In genomic region chr14:75469606-75470237, GRCh38 we compare ENCODE assay signal across 16 cellular contexts. TPM values are rescaled to one million over a fixed set of nuclear protein-coding genes. Genes with fewer than 3 reads are reported as not detected.
DNase-seq lines count a peak whose midpoint lies in the region; ATAC-seq, FAIRE-seq and TF ChIP-seq lines count a peak whose summit lies in the region.
"Had no signal": no experiment of that assay in that cellular context is flagged by ENCODE, and none has a peak within 500 bp of the region (broad histone marks: within the 10 kb centered on the region; RNA-seq: fewer than 3 reads in every experiment).

No MANE protein-coding gene starts in this region.

- H3K9me3 Mint-ChIP-seq in stimulated activated memory B cell treated with anti-CD40 and anti-IgM and Interleukin-4, amounts not matched to agents 10 μg/mL and 1 μg/mL and 100 μg/mL, for 72 hours: no peaks in the 10 kb centered on the region
- H3K9me3 Mint-ChIP-seq: activated T-helper 2 cell treated with anti-CD3 and anti-CD28 coated beads, Interferon-gamma antibody, Interleukin-2, Interleukin-4, amounts not matched to agents 10 μg/mL and 5 μg/mL and 100 μg/mL, durations not matched to agents 14 hours and 24 hours and 36 hours; CD4-positive, alpha-beta T cell; GM23338; nephron had no signal

- no peaks in the 10 kb centered on the region for H3K9me3 ChIP-seq in GM23248 (ENCODE audit: low read depth)
- H3K9me3 ChIP-seq in kidney (ENCODE audit: control insufficient read depth in 1 of 2, low read length in 2 of 2): no peaks in the 10 kb centered on the region

- no peaks in the 10 kb centered on the region for H3K27me3 Mint-ChIP-seq in stimulated activated memory B cell treated with anti-CD40 and anti-IgM and Interleukin-4, amounts not matched to agents 10 μg/mL and 1 μg/mL and 100 μg/mL, for 72 hours
- H3K27me3 Mint-ChIP-seq: activated CD4-positive, alpha-beta T cell treated with anti-CD3 and anti-CD28 coated beads for 36 hours; CD4-positive, alpha-beta T cell had no signal

- ATAC-seq in stimulated activated memory B cell treated with anti-CD40 and anti-IgM and Interleukin-4, amounts not matched to agents 10 μg/mL and 1 μg/mL and 100 μg/mL, for 72 hours: no peak
- no peak for ATAC-seq in GM18511 (IDR thresholded peaks at IDR 0.05; ENCODE audit: unreplicated experiment)
- no peak for ATAC-seq in GM18868 (IDR thresholded peaks at IDR 0.05; ENCODE audit: unreplicated experiment)
- ATAC-seq: activated CD4-positive, alpha-beta T cell treated with anti-CD3 and anti-CD28 coated beads for 36 hours; GM23338 had no signal

- H3K4me3 Mint-ChIP-seq in stimulated activated memory B cell treated with anti-CD40 and anti-IgM and Interleukin-4, amounts not matched to agents 10 μg/mL and 1 μg/mL and 100 μg/mL, for 72 hours: no peak overlapping the region
- H3K4me3 Mint-ChIP-seq: activated CD4-positive, alpha-beta T cell treated with anti-CD3 and anti-CD28 coated beads for 36 hours; CD4-positive, alpha-beta T cell; GM23338; nephron had no signal

- in situ Hi-C loops in GM23248 (cut with MboI): loop anchor here (25.0 kb wide), 1 partner anchor 332 kb away; the partner anchor contains the start of gene NEK9

- H2AFZ ChIP-seq in GM23248: no peak overlapping the region
- H2AFZ ChIP-seq: GM23338 had no signal

- FAIRE-seq in kidney (lab: Jason Lieb, UNC): no peak
- FAIRE-seq: bronchial epithelial cell had no signal

- intact Hi-C loops in kidney (cut with DNase I): no loop called here

- peaks cover 12% of the 10 kb centered on the region; the same call in 1 of the 2 replicates for H4K20me1 ChIP-seq in GM23248 (ENCODE audit: insufficient read depth)

- H3K4me1 ChIP-seq in GM23248 (ENCODE audit: insufficient read depth) (no peaks in the 10 kb centered on the region), kidney (ENCODE audit: control insufficient read depth in 1 of 2, insufficient read depth in 1 of 2, low read depth in 1 of 2, low read length in 2 of 2) (peaks cover 6% of the 10 kb centered on the region in 2 donors)

- H3K4me1 Mint-ChIP-seq in stimulated activated memory B cell treated with anti-CD40 and anti-IgM and Interleukin-4, amounts not matched to agents 10 μg/mL and 1 μg/mL and 100 μg/mL, for 72 hours: peaks cover 31% of the 10 kb centered on the region
- H3K4me1 Mint-ChIP-seq: activated CD4-positive, alpha-beta T cell treated with anti-CD3 and anti-CD28 coated beads for 36 hours had no signal

- H3K27me3 ChIP-seq in GM23248 (replicated peaks; ENCODE audit: insufficient read depth): no peaks in the 10 kb centered on the region

- peak overlapping the region; percentile 89 for H3K27ac Mint-ChIP-seq in stimulated activated memory B cell treated with anti-CD40 and anti-IgM and Interleukin-4, amounts not matched to agents 10 μg/mL and 1 μg/mL and 100 μg/mL, for 72 hours
- H3K27ac Mint-ChIP-seq: activated CD4-positive, alpha-beta T cell treated with anti-CD3 and anti-CD28 coated beads for 36 hours; activated T-helper 2 cell treated with anti-CD3 and anti-CD28 coated beads, Interferon-gamma antibody, Interleukin-2, Interleukin-4, amounts not matched to agents 10 μg/mL and 5 μg/mL and 100 μg/mL, durations not matched to agents 14 hours and 24 hours and 36 hours; CD4-positive, alpha-beta T cell; nephron had no signal

- TF ChIP-seq CTCF in kidney (IDR thresholded peaks at IDR 0.05; ENCODE audit: borderline replicate concordance, extremely low read depth, insufficient read depth): no peak

- peaks cover 68% of the 10 kb centered on the region for H3K79me2 ChIP-seq in GM23248 (ENCODE audit: insufficient read depth)

- no peaks in the 10 kb centered on the region for H3K9me2 ChIP-seq in GM23248 (ENCODE audit: insufficient read depth)

- H3K27ac ChIP-seq in GM23248 (no peak overlapping the region), kidney (ENCODE audit: low read depth in 2 of 2, low read length in 2 of 2) (no peak overlapping the region)
- H3K27ac ChIP-seq: SK-N-MC had no signal

- H3F3A ChIP-seq in GM23248 (ENCODE audit: insufficient read depth): peaks cover 31% of the 10 kb centered on the region

- H3K4me3 ChIP-seq in GM23248: no peak overlapping the region
- no peak overlapping the region for H3K4me3 ChIP-seq in kidney (ENCODE audit: low read length in 2 of 2)
- H3K4me3 ChIP-seq: GM23338, SK-N-MC had no signal

- no peak overlapping the region for H3K4me2 ChIP-seq in GM23248 (ENCODE audit: unreplicated experiment)
- H3K4me2 ChIP-seq: GM23338 had no signal

- H3K36me3 ChIP-seq in GM23248 (ENCODE audit: low read depth) (peaks cover 47% of the 10 kb centered on the region), kidney (ENCODE audit: control insufficient read depth in 1 of 2, insufficient read depth in 2 of 2, low read length in 2 of 2) (peaks cover 16 to 35% of the 10 kb centered on the region in 2 donors)

- 42 to 50% methylated on average over 24 to 25 of the region's 25 CpGs for WGBS in GM23248 (ENCODE audit: low coverage in 1 of 2, low lambda C conversion rate in 2 of 2, missing lambda C conversion rate in 2 of 2), 2 experiments

- DNase-seq in GM23248: peak; percentile 50
- peak; percentile 10 for DNase-seq in NCI-H774 (lab: John Stamatoyannopoulos, UW)
- DNase-seq in kidney: peak; percentile 81
- DNase-seq in amniotic stem cell (lab: John Stamatoyannopoulos, UW): no peak
- no peak for DNase-seq in SW480 (ENCODE audit: low spot score)
- DNase-seq: activated CD4-positive, alpha-beta T cell treated with anti-CD3 and anti-CD28 coated beads for 36 hours; CD4-positive, alpha-beta T cell; NCI-H526 had no signal

- H3K36me3 Mint-ChIP-seq in stimulated activated memory B cell treated with anti-CD40 and anti-IgM and Interleukin-4, amounts not matched to agents 10 μg/mL and 1 μg/mL and 100 μg/mL, for 72 hours: peaks cover 27% of the 10 kb centered on the region

- H3K9ac ChIP-seq in GM23248 (no peak overlapping the region), kidney (ENCODE audit: low read length in 2 of 2) (no peak overlapping the region)

RNA-seq across cellular contexts. Expression of gene JDP2, which starts 41.9 kb away (rescaled TPM):
- total RNA-seq in GM23248 (2014; rRNA removed; shearing (Covaris generic)): 163 and 174 TPM in 2 replicates
- 20.0 and 21.5 TPM in 2 replicates for polyA plus RNA-seq in GM23248 (2016; fragmentation: Nextera tagmentation; extraction: Ambion mirVana)
- total RNA-seq in kidney: 33.4 TPM
- polyA plus RNA-seq in kidney (ENCODE audit: insufficient read depth, low read depth, low replicate concordance): 20.1 TPM

RNA-seq across cellular contexts. Expression of gene BATF, which starts 52.5 kb away (rescaled TPM):
- total RNA-seq in GM23248 (2014; rRNA removed; shearing (Covaris generic)): not detected in 2 replicates
- 0.56 TPM in 1 of 2 replicates, not detected in the other for polyA plus RNA-seq in GM23248 (2016; fragmentation: Nextera tagmentation; extraction: Ambion mirVana)
- total RNA-seq in kidney: 3.7 TPM
- polyA plus RNA-seq in kidney (ENCODE audit: insufficient read depth, low read depth, low replicate concordance): 1.6 TPM
- total RNA-seq: GM23338 had no signal
- polyA plus RNA-seq: GM23338 had no signal

Comparison
In these comparisons a context has a peak if more than half of its experiments do, and no peak if none do; other contexts are left out.
1. DNase-seq: peak in GM23248 (single experiment), NCI-H774 (single experiment) and kidney (single experiment); none in amniotic stem cell (single experiment) and SW480 (single experiment).